ENCODE assay signal across 24 cellular contexts in the genomic region with DNA sequence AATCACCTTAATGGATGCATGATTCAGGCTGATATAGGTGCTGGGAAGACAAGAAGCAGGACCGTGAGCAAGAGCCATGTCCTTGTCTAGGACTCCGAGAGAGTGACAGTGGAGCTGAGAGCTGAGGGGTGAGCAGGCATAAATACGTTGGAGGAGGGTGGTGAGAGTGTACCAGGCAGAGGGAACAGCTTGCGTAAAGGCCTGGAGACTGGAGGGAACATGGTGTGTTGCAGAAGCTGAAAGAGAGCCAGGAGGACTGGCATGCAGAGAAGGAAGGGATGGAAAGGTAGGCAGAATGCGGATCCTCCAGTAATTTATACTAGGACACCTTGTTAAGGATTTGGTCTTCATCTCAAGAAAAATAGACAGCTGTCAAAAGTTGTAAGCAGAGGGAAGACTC.
"Had no signal": no experiment of that assay in that cellular context is flagged by ENCODE, and none has a peak within 500 bp of the region (broad histone marks: within the 10 kb centered on the region; RNA-seq: fewer than 3 reads in every experiment).

No MANE protein-coding gene starts in this region.

- H3K4me1 Mint-ChIP-seq: memory B cell; naive B cell; stimulated activated memory B cell treated with anti-CD40 and anti-IgM and Interleukin-4, amounts not matched to agents 10 μg/mL and 1 μg/mL and 100 μg/mL, for 72 hours had no signal

- ATAC-seq: effector memory CD8-positive, alpha-beta T cell; gastrocnemius medialis; left lobe of liver; mucosa of descending colon; right cardiac atrium; stimulated activated memory B cell treated with anti-CD40 and anti-IgM and Interleukin-4, amounts not matched to agents 10 μg/mL and 1 μg/mL and 100 μg/mL, for 72 hours; stimulated activated naive CD8-positive, alpha-beta T cell treated with anti-CD3 and anti-CD28 coated beads, Interleukin-15, Interleukin-2, amounts not matched to agents 100 U/mL and 50 U/mL, for 24 hours had no signal

- H3K9ac ChIP-seq: neural progenitor cell had no signal

- H3K9me3 Mint-ChIP-seq: mesothelial cell of epicardium; natural killer cell treated with Interleukin-12 subunit alpha and Interleukin-12 subunit beta and Interleukin-15 and Interleukin-18, amount 100 ng/mL, for 72 hours had no signal

- H3K27ac Mint-ChIP-seq: effector memory CD8-positive, alpha-beta T cell; memory B cell; mesothelial cell of epicardium; natural killer cell treated with Interleukin-12 subunit alpha and Interleukin-12 subunit beta and Interleukin-15 and Interleukin-18, amount 100 ng/mL, for 72 hours; neural progenitor cell; stimulated activated memory B cell treated with anti-CD40 and anti-IgM and Interleukin-4, amounts not matched to agents 10 μg/mL and 1 μg/mL and 100 μg/mL, for 72 hours had no signal

- H3K4me2 ChIP-seq: neural progenitor cell had no signal

- H3K27me3 ChIP-seq: gastrocnemius medialis, neural progenitor cell, sigmoid colon, tibial nerve, upper lobe of left lung had no signal

- DNase-seq: cortex of kidney; effector memory CD8-positive, alpha-beta T cell; foreskin fibroblast; gastrocnemius medialis; head of caudate nucleus; kidney; mucosa of descending colon; naive B cell; right cardiac atrium; sigmoid colon; stimulated activated CD4-positive, alpha-beta T cell treated with anti-CD3 and anti-CD28 coated beads, Interleukin-2, amount 100 ng/mL, for 24 hours; stimulated activated CD4-positive, alpha-beta T cell treated with anti-CD3 and anti-CD28 coated beads, Interleukin-4, amount 100 ng/mL, for 24 hours; stimulated activated naive CD8-positive, alpha-beta T cell treated with anti-CD3 and anti-CD28 coated beads, Interleukin-15, Interleukin-2, amounts not matched to agents 100 U/mL and 50 U/mL, for 24 hours; substantia nigra; upper lobe of left lung had no signal

- H3K4me1 ChIP-seq: gastrocnemius medialis, neural progenitor cell, prostate gland, sigmoid colon, tibial nerve, upper lobe of left lung had no signal

- H2AFZ ChIP-seq: neural progenitor cell had no signal

- H3K4me3 Mint-ChIP-seq: effector memory CD8-positive, alpha-beta T cell; memory B cell; mesothelial cell of epicardium; naive B cell; natural killer cell treated with Interleukin-12 subunit alpha and Interleukin-12 subunit beta and Interleukin-15 and Interleukin-18, amount 100 ng/mL, for 72 hours; neural progenitor cell; stimulated activated memory B cell treated with anti-CD40 and anti-IgM and Interleukin-4, amounts not matched to agents 10 μg/mL and 1 μg/mL and 100 μg/mL, for 72 hours had no signal

- H3K27ac ChIP-seq: gastrocnemius medialis, neural progenitor cell, prostate gland, sigmoid colon, thoracic aorta, tibial nerve, upper lobe of left lung had no signal

- H3K36me3 Mint-ChIP-seq: memory B cell; mesothelial cell of epicardium; naive B cell; natural killer cell treated with Interleukin-12 subunit alpha and Interleukin-12 subunit beta and Interleukin-15 and Interleukin-18, amount 100 ng/mL, for 72 hours; neural progenitor cell; stimulated activated memory B cell treated with anti-CD40 and anti-IgM and Interleukin-4, amounts not matched to agents 10 μg/mL and 1 μg/mL and 100 μg/mL, for 72 hours had no signal

- H3K27me3 Mint-ChIP-seq: stimulated activated memory B cell treated with anti-CD40 and anti-IgM and Interleukin-4, amounts not matched to agents 10 μg/mL and 1 μg/mL and 100 μg/mL, for 72 hours had no signal

- H3K9me3 ChIP-seq: gastrocnemius medialis, mucosa of descending colon, prostate gland, sigmoid colon, thoracic aorta, upper lobe of left lung had no signal
